ENCODE assay signal across 1 cellular context in the genomic region with DNA sequence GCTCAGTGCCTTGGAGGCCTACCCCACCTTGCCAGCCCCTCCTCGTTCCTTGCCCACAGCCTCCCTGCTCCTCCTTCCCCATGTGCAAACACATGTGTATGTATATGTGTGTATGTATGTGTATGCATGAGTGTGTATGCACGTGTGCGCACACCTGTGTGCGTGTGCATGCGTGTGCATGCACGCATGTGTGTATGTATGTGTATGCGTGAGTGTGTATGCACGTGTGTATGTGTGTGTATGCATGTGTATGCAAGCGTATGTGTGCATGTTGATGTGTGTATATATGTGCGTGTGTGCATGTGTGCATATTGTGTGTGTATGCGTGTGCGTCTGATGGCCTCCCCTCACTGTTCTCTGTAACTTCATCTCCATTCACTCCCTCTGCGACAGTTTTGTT.
TF ChIP-seq lines count a peak whose summit lies in the region.

No MANE protein-coding gene starts in this region.

TF ChIP-seq in K562, 482 proteins besides CTCF, POLR2A, EP300 and RAD21 (continued from another document):
- TF ChIP-seq MAX (CRISPR knock-in tag; IDR thresholded peaks at IDR 0.05), result peak; percentile 44; the same call in 1 of the 2 replicates
- TF ChIP-seq BRCA1 (IDR thresholded peaks at IDR 0.05), result no peak
- TF ChIP-seq BRCA1 (CRISPR knock-in tag; IDR thresholded peaks at IDR 0.05), result no peak
